ENCODE assay signal across 15 cellular contexts in genomic region chr2:5367321-5367720, GRCh38.
DNase-seq lines count a peak whose midpoint lies in the region; ATAC-seq and TF ChIP-seq lines count a peak whose summit lies in the region.
"Had no signal": no experiment of that assay in that cellular context is flagged by ENCODE, and none has a peak within 500 bp of the region (broad histone marks: within the 10 kb centered on the region; RNA-seq: fewer than 3 reads in every experiment).

No MANE protein-coding gene starts in this region.

- ATAC-seq in GM21737 (IDR thresholded peaks at IDR 0.05; ENCODE audit: unreplicated experiment), result no peak
- no peak for ATAC-seq in HG02610 (IDR thresholded peaks at IDR 0.05; ENCODE audit: unreplicated experiment)
- ATAC-seq: HCT116 had no signal

- H4K8ac ChIP-seq in mesendoderm (ENCODE audit: low read depth, low read length), result no peak overlapping the region

- H3K18ac ChIP-seq in mesendoderm (ENCODE audit: low read length), result no peak overlapping the region

- H3K4ac ChIP-seq in mesendoderm (ENCODE audit: low read depth, low read length), result no peak overlapping the region

- H3K36me3 Mint-ChIP-seq in neural progenitor cell, result no peaks in the 10 kb centered on the region
- H3K36me3 Mint-ChIP-seq: CD4-positive, alpha-beta memory T cell had no signal

- H3K9me3 ChIP-seq in Karpas-422 (ENCODE audit: low read length), result no peaks in the 10 kb centered on the region
- no peaks in the 10 kb centered on the region for H3K9me3 ChIP-seq in neural progenitor cell (ENCODE audit: low read depth)
- H3K9me3 ChIP-seq: Caco-2 had no signal

- H3K27ac ChIP-seq in Karpas-422 (ENCODE audit: low read length) (no peak overlapping the region), mesendoderm (ENCODE audit: low read depth, low read length) (no peak overlapping the region), neural progenitor cell (peak overlapping the region; percentile 56)

- H3K4me1 ChIP-seq in Karpas-422 (ENCODE audit: low read length), result peaks cover 3% of the 10 kb centered on the region; the same call in 1 of the 2 replicates
- H3K4me1 ChIP-seq in mesendoderm (ENCODE audit: control insufficient read depth, low read depth, low read length), result no peaks in the 10 kb centered on the region
- H3K4me1 ChIP-seq in neural progenitor cell, result peaks cover 28% of the 10 kb centered on the region
- H3K4me1 ChIP-seq: Caco-2 had no signal

- no peak overlapping the region for H3K56ac ChIP-seq in mesendoderm (ENCODE audit: low read length)

- no peak overlapping the region for H3K27ac Mint-ChIP-seq in neural progenitor cell
- H3K27ac Mint-ChIP-seq: CD4-positive, alpha-beta memory T cell; GM23338; H9 had no signal

- no peaks in the 10 kb centered on the region for H3K27me3 ChIP-seq in Karpas-422 (ENCODE audit: low read length)
- H3K27me3 ChIP-seq in mesendoderm (ENCODE audit: insufficient read depth, low read length, poor library complexity), result no peaks in the 10 kb centered on the region
- no peaks in the 10 kb centered on the region for H3K27me3 ChIP-seq in neural progenitor cell

- H2BK5ac ChIP-seq in mesendoderm (ENCODE audit: low read length), result no peak overlapping the region

- no peak overlapping the region for H3K23ac ChIP-seq in mesendoderm (ENCODE audit: low read length)

- H3K79me1 ChIP-seq in mesendoderm (ENCODE audit: low read length), result no peaks in the 10 kb centered on the region

- no peak overlapping the region for H2AFZ ChIP-seq in Karpas-422 (ENCODE audit: low read length)
- H2AFZ ChIP-seq in neural progenitor cell (replicated peaks), result no peak overlapping the region
- H2AFZ ChIP-seq: GM23338 had no signal

- no peak overlapping the region for H4K5ac ChIP-seq in mesendoderm (ENCODE audit: low read length)

- WGBS in mesendoderm (ENCODE audit: extremely low coverage, insufficient coverage, low lambda C conversion rate), result no CpG with 5 or more reads among the region's 6 CpGs

- H2BK15ac ChIP-seq in mesendoderm (replicated peaks; ENCODE audit: low read depth), result no peak overlapping the region

- H3K4me1 Mint-ChIP-seq in neural progenitor cell, result peaks cover 30% of the 10 kb centered on the region
- H3K4me1 Mint-ChIP-seq: CD4-positive, alpha-beta memory T cell had no signal

- no peaks in the 10 kb centered on the region for H3K79me2 ChIP-seq in Karpas-422 (ENCODE audit: low read length)
- no peaks in the 10 kb centered on the region for H3K79me2 ChIP-seq in mesendoderm (ENCODE audit: control insufficient read depth, insufficient read depth, low read length)
- H3K79me2 ChIP-seq in neural progenitor cell (ENCODE audit: low read depth), result no peaks in the 10 kb centered on the region

- H3K9me3 Mint-ChIP-seq in neural progenitor cell, result no peaks in the 10 kb centered on the region
- H3K9me3 Mint-ChIP-seq: H9 had no signal

- peaks cover 15% of the 10 kb centered on the region for H3F3A ChIP-seq in neural progenitor cell (ENCODE audit: low read depth)

- H4K20me1 ChIP-seq in Karpas-422 (ENCODE audit: insufficient read depth, low read depth, low read length) (no peaks in the 10 kb centered on the region), neural progenitor cell (ENCODE audit: low read depth) (no peaks in the 10 kb centered on the region)

- no peak overlapping the region for H3K4me3 ChIP-seq in Karpas-422 (ENCODE audit: low read length)
- no peak overlapping the region for H3K4me3 ChIP-seq in mesendoderm (ENCODE audit: low read length)
- peak overlapping the region; percentile 25 for H3K4me3 ChIP-seq in neural progenitor cell
- H3K4me3 ChIP-seq: GM23338 had no signal

- no peak for TF ChIP-seq CTCF in neural progenitor cell (IDR thresholded peaks at IDR 0.05)

- no peak overlapping the region for H2BK120ac ChIP-seq in mesendoderm (ENCODE audit: low read depth, low read length)

- no peak overlapping the region for H3K4me3 Mint-ChIP-seq in neural progenitor cell
- H3K4me3 Mint-ChIP-seq: CD4-positive, alpha-beta memory T cell; GM23338; H9 had no signal

- H3K9me2 ChIP-seq in Karpas-422 (replicated peaks; ENCODE audit: insufficient read depth, low read length), result no peaks in the 10 kb centered on the region

- no peak overlapping the region for H3K9ac ChIP-seq in Karpas-422 (ENCODE audit: low read length)
- no peak overlapping the region for H3K9ac ChIP-seq in mesendoderm (ENCODE audit: low read length)
- H3K9ac ChIP-seq in neural progenitor cell, result no peak overlapping the region

- H3K4me2 ChIP-seq in Karpas-422 (ENCODE audit: low read depth, low read length, poor library complexity, severe bottlenecking), result no peak overlapping the region
- no peak overlapping the region for H3K4me2 ChIP-seq in mesendoderm (ENCODE audit: low read length)
- peak overlapping the region; percentile 69 for H3K4me2 ChIP-seq in neural progenitor cell
- H3K4me2 ChIP-seq: GM23338 had no signal

- no peak overlapping the region for H2AK5ac ChIP-seq in mesendoderm (ENCODE audit: low read length)

- peak; percentile 23 for DNase-seq in Karpas-422
- DNase-seq in mesendoderm, result peak; percentile 40
- DNase-seq in neural progenitor cell (ENCODE audit: low spot score), result peak; percentile 75
- DNase-seq in 8988T, result no peak
- DNase-seq: C1 segment of cervical spinal cord; Caco-2; CD4-positive, alpha-beta memory T cell; DMS153; DND-41; GDM1; H9 had no signal

- H3K36me3 ChIP-seq in Karpas-422 (ENCODE audit: insufficient read depth, low read length) (no peaks in the 10 kb centered on the region), mesendoderm (ENCODE audit: control insufficient read depth, insufficient read depth, low read length) (no peaks in the 10 kb centered on the region), neural progenitor cell (no peaks in the 10 kb centered on the region)

- no peaks in the 10 kb centered on the region for H3K27me3 Mint-ChIP-seq in neural progenitor cell (ENCODE audit: insufficient read depth, low read depth)
